ENCODE assay signal across 9 cellular contexts in genomic region chr18:3015203-3015590, GRCh38. TPM values are rescaled to one million over a fixed set of nuclear protein-coding genes. Genes with fewer than 3 reads are reported as not detected.
DNase-seq lines count a peak whose midpoint lies in the region; ATAC-seq and TF ChIP-seq lines count a peak whose summit lies in the region.
"Had no signal": no experiment of that assay in that cellular context is flagged by ENCODE, and none has a peak within 500 bp of the region (broad histone marks: within the 10 kb centered on the region; RNA-seq: fewer than 3 reads in every experiment).

No MANE protein-coding gene starts in this region.

- no peak overlapping the region for H3K9ac ChIP-seq in duodenal mucosa (ENCODE audit: low read depth in 1 of 2, low read length in 2 of 2)

- H3K4me3 Mint-ChIP-seq in CD4-positive, alpha-beta memory T cell: peak overlapping the region in 7 of 8 donors; percentile 25 to 74 (median 57)

- TF ChIP-seq POLR2A in Peyer's patch (IDR thresholded peaks at IDR 0.05): no peak

- H3K4me3 ChIP-seq in CD4-positive, alpha-beta memory T cell (ENCODE audit: low read length in 2 of 2): no peak overlapping the region
- H3K4me3 ChIP-seq in Peyer's patch (no peak overlapping the region), duodenal mucosa (ENCODE audit: low read depth in 1 of 2, low read length in 2 of 2) (no peak overlapping the region)

- H3K4me1 ChIP-seq in CD4-positive, alpha-beta memory T cell (ENCODE audit: insufficient read depth, low read length): peaks cover 59% of the 10 kb centered on the region
- H3K4me1 ChIP-seq in Peyer's patch: peaks cover 0 to 37% (median 8%) of the 10 kb centered on the region in 4 donors
- H3K4me1 ChIP-seq in duodenal mucosa (ENCODE audit: control insufficient read depth in 1 of 2, insufficient read depth in 2 of 2, low read length in 2 of 2): peaks cover 24 to 27% of the 10 kb centered on the region in 2 donors

- H3K36me3 ChIP-seq in CD4-positive, alpha-beta memory T cell (ENCODE audit: insufficient read depth, low read length): no peaks in the 10 kb centered on the region
- no peaks in the 10 kb centered on the region for H3K36me3 ChIP-seq in Peyer's patch
- peaks cover 0 to 6% of the 10 kb centered on the region in 2 donors for H3K36me3 ChIP-seq in duodenal mucosa (ENCODE audit: control insufficient read depth in 1 of 2, insufficient read depth in 2 of 2, low read length in 2 of 2)

- peaks cover 12 to 18% of the 10 kb centered on the region in 2 donors for H3K36me3 Mint-ChIP-seq in CD4-positive, alpha-beta memory T cell

- peak overlapping the region; percentile 10 to 86 (median 67) for H3K27ac Mint-ChIP-seq in CD4-positive, alpha-beta memory T cell

- peaks cover 0 to 1% (median 0%) of the 10 kb centered on the region in 8 donors for H3K9me3 Mint-ChIP-seq in CD4-positive, alpha-beta memory T cell

- intact Hi-C loops in CD4-positive, alpha-beta memory T cell (cut with micrococcal nuclease): no loop called here

- H3K27ac ChIP-seq in CD4-positive, alpha-beta memory T cell (ENCODE audit: low read depth, low read length): no peak overlapping the region
- H3K27ac ChIP-seq in Peyer's patch (peak overlapping the region in 3 of 4 donors; percentile 38 to 74 (median 68)), duodenal mucosa (ENCODE audit: low read depth, low read length) (peak overlapping the region; percentile 58)
- H3K27ac ChIP-seq: VCaP had no signal

- POLR2A ChIA-PET in CD4-positive, alpha-beta memory T cell (lab: Charles Lee; ENCODE audit: partially characterized antibody): interaction anchor here (0.7 to 9.3 kb wide), 5 partner anchors 17 to 47 kb away, joined by 3 to 136 read pairs (median 9); no protein-coding TSS in a partner anchor

- no peaks in the 10 kb centered on the region for H3K27me3 ChIP-seq in CD4-positive, alpha-beta memory T cell (ENCODE audit: insufficient read depth, low read length)
- no peaks in the 10 kb centered on the region for H3K27me3 ChIP-seq in Peyer's patch
- no peaks in the 10 kb centered on the region for H3K27me3 ChIP-seq in duodenal mucosa (ENCODE audit: control insufficient read depth in 1 of 2, insufficient read depth in 2 of 2, low read length in 2 of 2)

- TF ChIP-seq CTCF in Peyer's patch (IDR thresholded peaks at IDR 0.05): no peak

- H3K27me3 Mint-ChIP-seq in CD4-positive, alpha-beta memory T cell: peaks cover 0 to 1% of the 10 kb centered on the region in 2 donors

- no peak for ATAC-seq in HG03039 (IDR thresholded peaks at IDR 0.05; ENCODE audit: unreplicated experiment)
- no peak for ATAC-seq in HG03442 (IDR thresholded peaks at IDR 0.05; ENCODE audit: unreplicated experiment)

- CTCF ChIA-PET in CD4-positive, alpha-beta memory T cell (lab: Charles Lee; ENCODE audit: partially characterized antibody): interaction anchor here (0.9 to 5.1 kb wide), 8 partner anchors 21 to 137 kb away, joined by 3 to 44 read pairs (median 4); no protein-coding TSS in a partner anchor

- no peaks in the 10 kb centered on the region for H3K9me3 ChIP-seq in CD4-positive, alpha-beta memory T cell (ENCODE audit: control insufficient read depth in 1 of 2, low read length in 2 of 2)
- no peaks in the 10 kb centered on the region for H3K9me3 ChIP-seq in Peyer's patch
- no peaks in the 10 kb centered on the region for H3K9me3 ChIP-seq in duodenal mucosa (ENCODE audit: control insufficient read depth in 1 of 2, low read length in 2 of 2)

- peaks cover 42 to 60% (median 53%) of the 10 kb centered on the region in 4 donors for H3K4me1 Mint-ChIP-seq in CD4-positive, alpha-beta memory T cell

- DNase-seq in CD4-positive, alpha-beta memory T cell: no peak
- DNase-seq in Peyer's patch: no peak
- peak; percentile 62 for DNase-seq in non-pigmented ciliary epithelial cell (ENCODE audit: low read depth)
- DNase-seq in Ammon's horn (ENCODE audit: low spot score): no peak
- no peak for DNase-seq in NCI-H2029 treated with DMSO at 0.1 percent for 48 hours (lab: John Stamatoyannopoulos, UW)

RNA-seq across cellular contexts. Expression of gene LPIN2, which starts 2.3 kb away (rescaled TPM):
- total RNA-seq in CD4-positive, alpha-beta memory T cell: 100 to 1,000 TPM in 1 of 2 experiments, 10 to 100 TPM in 1; 95.4 to 103 TPM
- 10 to 100 TPM; 53.6 to 96.5 TPM for polyA plus RNA-seq in CD4-positive, alpha-beta memory T cell
- 100 to 1,000 TPM in 3 of 4 donors, 10 to 100 TPM in 1; 29.7 to 178 (median 133) TPM for total RNA-seq in Peyer's patch
